ENCODE assay signal across 30 cellular contexts in the genomic region with DNA sequence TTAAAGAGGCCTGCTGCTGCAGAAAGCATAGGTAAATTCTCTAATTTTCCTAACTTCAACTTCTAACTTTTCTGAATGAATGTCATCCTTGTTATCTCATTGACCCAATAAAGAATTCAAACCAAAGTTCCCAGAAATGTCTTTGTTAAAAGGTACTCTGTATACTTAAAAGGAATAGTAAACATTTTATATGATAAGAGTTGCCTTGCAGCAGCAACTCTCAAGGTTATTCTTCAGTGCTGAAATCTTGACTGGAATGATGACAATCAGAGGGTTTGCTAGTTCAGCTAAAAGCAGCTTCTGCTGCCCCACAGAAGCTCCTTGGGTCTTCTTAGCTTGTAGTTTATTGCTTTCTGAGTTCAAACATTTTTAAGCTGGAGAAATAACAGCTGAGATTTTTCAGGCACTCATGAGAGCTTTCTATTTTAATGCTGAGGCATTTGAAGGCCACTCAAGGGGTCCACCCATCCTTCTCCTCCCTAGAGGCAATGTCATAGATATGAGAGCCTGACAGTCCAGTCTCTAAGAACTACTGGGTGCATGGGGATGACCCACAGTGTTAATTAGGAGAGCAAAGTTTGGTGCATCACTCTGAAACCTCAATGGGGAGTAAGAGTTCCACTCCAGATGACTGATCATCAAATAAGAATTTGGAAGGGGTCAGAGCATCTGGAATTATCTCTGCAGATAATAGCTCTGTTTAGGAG. TPM values are rescaled to one million over a fixed set of nuclear protein-coding genes. Genes with fewer than 3 reads are reported as not detected.
"Had no signal": no experiment of that assay in that cellular context is flagged by ENCODE, and none has a peak within 500 bp of the region (broad histone marks: within the 10 kb centered on the region; RNA-seq: fewer than 3 reads in every experiment).

No MANE protein-coding gene starts in this region.

- H3K4me3 ChIP-seq: breast epithelium, Peyer's patch, SJCRH30, SK-N-MC had no signal

- H3K4me1 ChIP-seq: breast epithelium, Peyer's patch, SJCRH30 had no signal

- H3K9me3 ChIP-seq: breast epithelium, Peyer's patch, SJCRH30 had no signal

- DNase-seq: activated CD4-positive, alpha-beta T cell treated with anti-CD3 and anti-CD28 coated beads, Interleukin-2, amount 10 ng/mL, durations not matched to agents 7 days and 5 days; activated CD4-positive, alpha-beta T cell treated with anti-CD3 and anti-CD28 coated beads, Interleukin-2, amount 50 U/mL, for 48 hours; activated CD8-positive, alpha-beta T cell treated with anti-CD3 and anti-CD28 coated beads, Interleukin-2, amount 10 ng/mL, durations not matched to agents 7 days and 5 days; activated gamma-delta T cell treated with Interleukin-2 at 50 U/mL for 16 hours; activated naive CD4-positive, alpha-beta T cell treated with anti-CD3 and anti-CD28 coated beads, Interleukin-2, amount 10 ng/mL, durations not matched to agents 7 days and 5 days; activated naive CD8-positive, alpha-beta T cell treated with anti-CD3 and anti-CD28 coated beads, Interleukin-2, amount 50 U/mL, for 24 hours; activated T-cell treated with anti-CD3 and anti-CD28 coated beads, Interleukin-2, amount 50 U/mL, for 4 hours; amniotic stem cell; aorta; central memory CD4-positive, alpha-beta T cell; MM.1S; MV-4-11; NCI-H1092; NCI-H1436 treated with DMSO at 0.1 percent for 48 hours; NCI-H1694 treated with DMSO at 0.1 percent for 48 hours; NCI-H2029; NCI-H2171; NCI-H510A; NCI-H526; NCI-H748 treated with DMSO at 0.1 percent for 48 hours; NK-92 treated with Interleukin-12 subunit alpha and Interleukin-12 subunit beta, amount 100 ng/mL, for 24 hours; PC-3; Peyer's patch; RPMI8226; SJCRH30 had no signal

- H3K36me3 ChIP-seq: breast epithelium, Peyer's patch, SJCRH30 had no signal

- ATAC-seq: activated CD8-positive, alpha-beta T cell treated with anti-CD3 and anti-CD28 coated beads, Interleukin-2, amount 10 ng/mL, durations not matched to agents 7 days and 5 days; activated naive CD8-positive, alpha-beta T cell treated with anti-CD3 and anti-CD28 coated beads, Interleukin-2, amount 50 U/mL, for 24 hours; activated T-cell treated with anti-CD3 and anti-CD28 coated beads, Interleukin-2, amount 50 U/mL, for 4 hours; PC-3 had no signal

- FAIRE-seq: TTC549 had no signal

- H3K27ac ChIP-seq: breast epithelium, KMS-11, Peyer's patch, SJCRH30, SK-N-MC had no signal

- H3K27me3 ChIP-seq: breast epithelium, Peyer's patch, SJCRH30 had no signal

RNA-seq across cellular contexts. Expression of gene FGF10, which starts 28.1 kb away (rescaled TPM):
- total RNA-seq: activated CD4-positive, alpha-beta T cell treated with anti-CD3 and anti-CD28 coated beads, Interleukin-2, amount 10 ng/mL, durations not matched to agents 7 days and 5 days; activated CD8-positive, alpha-beta T cell treated with anti-CD3 and anti-CD28 coated beads, Interleukin-2, amount 10 ng/mL, durations not matched to agents 7 days and 5 days; activated T-cell treated with anti-CD3 and anti-CD28 coated beads, Interleukin-2, amount 50 U/mL, for 4 hours; activated T-helper 1 cell treated with anti-CD3 and anti-CD28 coated beads, Interleukin-12 subunit alpha, Interleukin-12 subunit beta, Interleukin-2, Interleukin-4 antibody, amounts not matched to agents 30 ng/mL and 10 ng/mL and 1 ng/mL, durations not matched to agents 14 hours and 24 hours and 36 hours; PC-3 had no signal
